ENCODE assay signal across 9 cellular contexts in the genomic region with DNA sequence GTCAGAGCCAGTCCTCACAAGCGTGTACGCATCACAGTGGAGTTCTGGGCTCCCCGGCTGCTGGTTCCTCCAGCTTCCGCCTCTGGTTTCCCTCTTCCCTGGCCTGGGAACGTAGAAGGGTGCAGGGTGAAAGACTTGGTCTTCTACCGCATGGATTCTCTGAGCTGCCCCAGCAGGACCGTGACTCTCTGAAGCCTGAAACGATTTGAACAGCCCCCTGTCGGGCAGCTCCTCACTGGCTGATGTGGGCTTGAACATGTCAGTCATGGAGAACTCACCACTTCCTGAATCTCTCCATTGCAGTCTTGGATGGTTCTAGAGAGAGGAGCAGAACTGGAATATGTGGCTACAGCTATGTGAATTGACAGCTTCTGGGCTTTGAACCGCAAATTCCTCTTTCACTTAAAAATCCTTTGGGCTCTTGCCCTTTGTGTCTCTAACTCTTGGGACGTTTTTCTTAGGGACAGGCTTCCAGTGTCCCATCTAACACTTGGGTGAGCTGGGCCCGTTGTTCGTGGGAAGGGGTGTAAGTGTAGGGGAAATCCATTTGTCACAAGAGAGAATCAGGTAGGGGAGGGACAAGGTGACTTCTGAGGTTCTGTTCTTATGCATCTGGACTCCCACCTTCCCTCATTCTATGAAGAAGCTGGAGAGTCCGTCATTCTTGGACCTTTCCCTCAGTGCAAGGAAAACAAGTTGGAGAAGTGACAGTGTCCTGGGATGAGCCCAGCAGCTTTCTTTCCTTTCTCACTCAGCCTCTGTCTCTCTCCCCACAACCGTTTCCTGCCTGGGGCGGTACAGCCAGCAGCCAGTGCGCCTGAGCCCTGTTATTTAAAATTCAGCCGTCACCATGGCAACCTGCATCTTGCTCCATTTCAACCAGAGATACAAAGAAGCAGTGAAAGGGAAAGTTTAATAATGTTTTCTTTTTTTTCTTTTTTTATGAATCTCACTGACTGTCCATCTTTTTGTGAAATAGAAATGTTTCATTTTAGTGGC.
DNase-seq lines count a peak whose midpoint lies in the region; ATAC-seq and TF ChIP-seq lines count a peak whose summit lies in the region.
"Had no signal": no experiment of that assay in that cellular context is flagged by ENCODE, and none has a peak within 500 bp of the region (broad histone marks: within the 10 kb centered on the region; RNA-seq: fewer than 3 reads in every experiment).

No MANE protein-coding gene starts in this region.

- no peak overlapping the region for H3K27ac ChIP-seq in PC-3 (ENCODE audit: low read length)
- H3K27ac ChIP-seq: pancreas had no signal

- peak; percentile 85 for ATAC-seq in GM21619 (IDR thresholded peaks at IDR 0.05; ENCODE audit: unreplicated experiment)
- ATAC-seq in left ventricle myocardium superior, result peak; percentile 53
- no peak for ATAC-seq in PC-3

- CTCF ChIA-PET in PC-3 (lab: Charles Lee), result interaction anchor here (0.9 kb wide), 1 partner anchor 67 kb away, joined by 4 read pairs; no protein-coding TSS in a partner anchor

- H3K4me2 ChIP-seq in Loucy (ENCODE audit: low read depth, low read length, poor library complexity, severe bottlenecking) (peak overlapping the region; percentile 75), PC-3 (ENCODE audit: low read length) (no peak overlapping the region)

- no peaks in the 10 kb centered on the region for H3K36me3 ChIP-seq in GM06990 (ENCODE audit: control insufficient read depth, insufficient read depth, low read length)
- no peaks in the 10 kb centered on the region for H3K36me3 ChIP-seq in Loucy (ENCODE audit: insufficient read depth, low read length)
- H3K36me3 ChIP-seq in PC-3 (ENCODE audit: low read depth, low read length), result no peaks in the 10 kb centered on the region
- H3K36me3 ChIP-seq: pancreas had no signal

- POLR2A ChIA-PET in PC-3 (lab: Charles Lee; ENCODE audit: unreplicated experiment), result no interaction called here

- TF ChIP-seq CTCF in GM06990 (IDR thresholded peaks at IDR 0.05; ENCODE audit: insufficient read depth, low read length, poor library complexity, severe bottlenecking), result no peak
- TF ChIP-seq CTCF in Loucy (conservative IDR thresholded peaks at IDR 0.05; ENCODE audit: low read length), result no peak
- TF ChIP-seq CTCF in PC-3 (conservative IDR thresholded peaks at IDR 0.05; ENCODE audit: low read depth, low read length), result no peak

- H3K4me3 ChIP-seq in GM06990 (replicated peaks; ENCODE audit: low read depth, low read length) (peak overlapping the region; percentile 4; the same call in 1 of the 2 replicates), Loucy (ENCODE audit: low read length, poor library complexity, severe bottlenecking) (peak overlapping the region; percentile 33), PC-3 (ENCODE audit: low read length) (no peak overlapping the region)
- H3K4me3 ChIP-seq: pancreas had no signal

- H3K9me2 ChIP-seq in Loucy (replicated peaks; ENCODE audit: low read depth, low read length), result no peaks in the 10 kb centered on the region
- no peaks in the 10 kb centered on the region for H3K9me2 ChIP-seq in PC-3 (replicated peaks; ENCODE audit: low read length)

- peak overlapping the region; percentile 62 for H3K9ac ChIP-seq in Loucy (ENCODE audit: low read depth, low read length, poor library complexity, severe bottlenecking)
- H3K9ac ChIP-seq in PC-3 (ENCODE audit: low read length), result no peak overlapping the region

- no peaks in the 10 kb centered on the region for H3K79me2 ChIP-seq in Loucy (ENCODE audit: insufficient read depth, low read length)
- H3K79me2 ChIP-seq in PC-3 (ENCODE audit: low read length), result no peaks in the 10 kb centered on the region

- H3K4me1 ChIP-seq in Loucy (ENCODE audit: insufficient read depth, low read length, poor library complexity, severe bottlenecking) (peaks cover 15% of the 10 kb centered on the region), PC-3 (ENCODE audit: insufficient read depth, low read length) (no peaks in the 10 kb centered on the region)
- H3K4me1 ChIP-seq: pancreas had no signal

- H3K9me3 ChIP-seq in Loucy (ENCODE audit: insufficient read depth, low read depth, low read length), result no peaks in the 10 kb centered on the region
- no peaks in the 10 kb centered on the region for H3K9me3 ChIP-seq in PC-3 (ENCODE audit: low read length)
- H3K9me3 ChIP-seq: pancreas had no signal

- H2AFZ ChIP-seq in Loucy (ENCODE audit: low read length), result peak overlapping the region; percentile 61; the same call in 1 of the 2 replicates
- H2AFZ ChIP-seq in PC-3 (ENCODE audit: low read length), result no peak overlapping the region

- H4K20me1 ChIP-seq in Loucy (ENCODE audit: insufficient read depth, low read length, poor library complexity, severe bottlenecking), result no peaks in the 10 kb centered on the region
- H4K20me1 ChIP-seq in PC-3 (ENCODE audit: low read length), result no peaks in the 10 kb centered on the region

- DNase-seq in GM06990 (ENCODE audit: extremely low read depth, insufficient read length) (peak; percentile 28), activated T-helper 1 cell treated with Interleukin-2 at 50 U/mL for 16 hours (ENCODE audit: low read depth) (peak; percentile 55), left ventricle myocardium superior (peak; percentile 49), glomerular visceral epithelial cell (ENCODE audit: extremely low spot score) (no peak), PC-3 (no peak)
- DNase-seq in stimulated activated CD4-positive, alpha-beta T cell treated with anti-CD3 and anti-CD28 coated beads, Interleukin-2, amount 100 ng/mL, for 4 hours (ENCODE audit: low read depth), result peak; percentile 47

- BruUV-seq in PC-3 (replicated peaks; lab: Mats Ljungman, UMichigan), result no TSS peak

- no peaks in the 10 kb centered on the region for H3F3A ChIP-seq in Loucy (ENCODE audit: low read depth)
- H3F3A ChIP-seq in PC-3 (ENCODE audit: low read length, unreplicated experiment), result no peaks in the 10 kb centered on the region

- intact Hi-C loops in left ventricle myocardium superior (cut with micrococcal nuclease) (no loop called here), PC-3 (cut with micrococcal nuclease) (loop anchor here (5.0 kb wide), 1 partner anchor 281 kb away; no protein-coding TSS in a partner anchor)

- H3K27me3 ChIP-seq in GM06990 (replicated peaks; ENCODE audit: control insufficient read depth, insufficient read depth, low read length), result no peaks in the 10 kb centered on the region
- H3K27me3 ChIP-seq in Loucy (ENCODE audit: insufficient read depth, low read length, poor library complexity, severe bottlenecking), result no peaks in the 10 kb centered on the region
- peaks cover 6% of the 10 kb centered on the region; the same call in 1 of the 2 replicates for H3K27me3 ChIP-seq in PC-3 (ENCODE audit: low read length)
- H3K27me3 ChIP-seq: pancreas had no signal

Comparison
In these comparisons a context has a peak if more than half of its experiments do, and no peak if none do; other contexts are left out.
1. DNase-seq: peak in GM06990 (single experiment), activated T-helper 1 cell treated with Interleukin-2 at 50 U/mL for 16 hours (single experiment), left ventricle myocardium superior (single experiment) and stimulated activated CD4-positive, alpha-beta T cell treated with anti-CD3 and anti-CD28 coated beads, Interleukin-2, amount 100 ng/mL, for 4 hours (single experiment); none in glomerular visceral epithelial cell (single experiment) and PC-3 (single experiment).